ENCODE assay signal across 8 cellular contexts in the genomic region with DNA sequence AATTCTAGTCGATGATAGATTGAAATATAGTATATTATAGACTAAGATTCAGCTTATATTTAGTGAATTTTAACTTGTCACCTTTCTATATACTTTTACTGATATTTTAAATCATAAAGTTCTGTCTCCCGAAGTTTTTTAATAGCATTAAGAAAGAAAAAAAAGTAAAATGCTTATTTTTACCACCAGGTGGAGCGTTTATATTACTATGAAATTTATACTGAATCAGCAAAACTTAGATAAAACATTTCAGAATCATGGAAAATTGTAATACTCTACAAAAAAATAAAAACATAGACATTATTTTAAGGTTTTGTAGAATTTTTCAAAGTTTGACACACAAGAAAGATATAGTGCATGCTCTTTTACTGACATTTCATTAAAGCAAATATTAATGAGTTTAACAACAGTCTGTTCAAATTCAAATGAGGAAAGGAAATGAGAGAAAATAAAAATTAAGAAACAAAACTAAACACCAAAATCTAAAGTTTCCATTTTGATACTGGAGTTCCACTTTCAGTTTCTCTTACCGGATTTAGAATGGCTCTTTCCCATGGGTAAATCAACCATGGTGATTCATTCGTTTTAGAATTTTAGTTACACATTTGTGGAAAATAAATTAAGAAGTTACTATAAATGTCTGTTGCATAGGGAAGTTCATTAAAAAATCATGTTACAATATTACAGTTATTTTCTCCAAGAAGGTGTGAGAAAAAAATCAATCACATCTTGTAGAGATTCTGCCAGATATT.
DNase-seq lines count a peak whose midpoint lies in the region; ATAC-seq and TF ChIP-seq lines count a peak whose summit lies in the region.

No MANE protein-coding gene starts in this region.

- H3K36me3 ChIP-seq in breast epithelium, result peaks cover 5% of the 10 kb centered on the region
- H3K36me3 ChIP-seq in psoas muscle (ENCODE audit: insufficient read depth in 1 of 2, low read depth in 1 of 2), result no peaks in the 10 kb centered on the region

- DNase-seq in NCI-H146 (lab: John Stamatoyannopoulos, UW) (peak; percentile 24), NCI-H146 treated with DMSO at 0.1 percent for 48 hours (lab: John Stamatoyannopoulos, UW; ENCODE audit: unreplicated experiment) (no peak), NCI-H1105 treated with DMSO at 0.1 percent for 48 hours (lab: John Stamatoyannopoulos, UW) (peak; percentile 33), breast epithelium (ENCODE audit: low spot score in 2 of 2) (no peak), psoas muscle (no peak), C1 segment of cervical spinal cord (lab: John Stamatoyannopoulos, UW) (no peak)

- H3K27me3 ChIP-seq in breast epithelium, result no peaks in the 10 kb centered on the region
- no peaks in the 10 kb centered on the region for H3K27me3 ChIP-seq in psoas muscle (ENCODE audit: insufficient read depth in 3 of 3, low read length in 2 of 3)

- H3K4me1 ChIP-seq in breast epithelium (no peaks in the 10 kb centered on the region), psoas muscle (no peaks in the 10 kb centered on the region)

- H3K27ac ChIP-seq in breast epithelium (no peak overlapping the region), psoas muscle (no peak overlapping the region)

- TF ChIP-seq POLR2A in breast epithelium (IDR thresholded peaks at IDR 0.05), result no peak

- ATAC-seq in psoas muscle (no peak), GM18868 (IDR thresholded peaks at IDR 0.05; ENCODE audit: unreplicated experiment) (no peak), HG03097 (IDR thresholded peaks at IDR 0.05; ENCODE audit: low FRiP score, unreplicated experiment) (no peak)

- peak in 2 of 3 donors; percentile 33 to 42 for TF ChIP-seq CTCF in breast epithelium (IDR thresholded peaks at IDR 0.05)
- peak; percentile 19 for TF ChIP-seq CTCF in psoas muscle (IDR thresholded peaks at IDR 0.05)

- intact Hi-C loops in breast epithelium (cut with DNase I; ENCODE audit: low total_unique reads), result no loop called here
- intact Hi-C loops in psoas muscle (cut with DNase I), result no loop called here

- 18 to 24% (median 19%) methylated on average over 5 of the region's 5 CpGs for WGBS in psoas muscle, 3 donors

- no peaks in the 10 kb centered on the region for H3K9me3 ChIP-seq in breast epithelium
- H3K9me3 ChIP-seq in psoas muscle, result no peaks in the 10 kb centered on the region

- H3K4me3 ChIP-seq in breast epithelium, result peak overlapping the region in 2 of 3 donors; percentile 14 to 37
- H3K4me3 ChIP-seq in psoas muscle, result peak overlapping the region; percentile 6

Comparison
In these comparisons a context has a peak if more than half of its experiments do, and no peak if none do; other contexts are left out.
1. DNase-seq: peak in NCI-H146 (single experiment) and NCI-H1105 treated with DMSO at 0.1 percent for 48 hours (single experiment); none in NCI-H146 treated with DMSO at 0.1 percent for 48 hours (single experiment), breast epithelium (0 of 2), psoas muscle (0 of 2) and C1 segment of cervical spinal cord (0 of 14).